12 cellular contexts compared by ENCODE assay signal in the genomic region with DNA sequence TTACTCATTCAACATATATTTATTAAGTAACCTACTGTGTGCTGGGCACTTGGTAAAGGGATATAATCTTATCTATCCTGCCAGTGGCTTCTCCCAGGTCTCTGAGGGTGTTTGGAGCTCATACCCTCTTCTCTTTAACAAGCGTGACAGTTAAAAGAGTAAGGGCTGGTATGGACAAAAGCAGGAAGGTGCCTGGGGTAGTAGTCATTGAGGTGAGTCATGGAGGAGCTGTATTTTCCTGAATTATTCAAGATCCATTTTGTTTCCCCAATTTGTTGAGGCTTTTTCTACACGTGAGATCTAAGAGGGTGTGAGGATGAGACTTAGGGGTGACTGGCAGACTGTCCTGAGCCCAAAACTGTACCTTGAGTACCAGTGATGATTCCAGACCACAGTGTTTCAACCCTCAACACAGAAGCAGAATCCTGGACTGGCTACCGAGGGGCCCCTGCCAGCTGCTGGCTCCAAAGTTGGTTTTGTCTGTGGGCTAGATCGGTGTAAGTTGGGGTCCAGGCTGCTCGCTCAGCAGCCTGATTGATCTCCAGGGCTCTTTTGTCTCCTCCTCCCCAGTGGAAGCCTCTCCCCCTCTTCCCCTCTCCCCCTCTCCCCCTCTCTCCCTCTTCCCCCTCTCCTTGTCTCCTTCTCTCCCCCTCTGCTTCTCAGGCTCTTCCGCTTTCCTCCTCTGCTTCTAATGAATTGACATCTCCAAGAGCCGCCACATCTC. TPM values are rescaled to one million over a fixed set of nuclear protein-coding genes. Genes with fewer than 3 reads are reported as not detected.
DNase-seq lines count a peak whose midpoint lies in the region; ATAC-seq and TF ChIP-seq lines count a peak whose summit lies in the region.
"Had no signal": no experiment of that assay in that cellular context is flagged by ENCODE, and none has a peak within 500 bp of the region (broad histone marks: within the 10 kb centered on the region; RNA-seq: fewer than 3 reads in every experiment).

A gene with protein sequence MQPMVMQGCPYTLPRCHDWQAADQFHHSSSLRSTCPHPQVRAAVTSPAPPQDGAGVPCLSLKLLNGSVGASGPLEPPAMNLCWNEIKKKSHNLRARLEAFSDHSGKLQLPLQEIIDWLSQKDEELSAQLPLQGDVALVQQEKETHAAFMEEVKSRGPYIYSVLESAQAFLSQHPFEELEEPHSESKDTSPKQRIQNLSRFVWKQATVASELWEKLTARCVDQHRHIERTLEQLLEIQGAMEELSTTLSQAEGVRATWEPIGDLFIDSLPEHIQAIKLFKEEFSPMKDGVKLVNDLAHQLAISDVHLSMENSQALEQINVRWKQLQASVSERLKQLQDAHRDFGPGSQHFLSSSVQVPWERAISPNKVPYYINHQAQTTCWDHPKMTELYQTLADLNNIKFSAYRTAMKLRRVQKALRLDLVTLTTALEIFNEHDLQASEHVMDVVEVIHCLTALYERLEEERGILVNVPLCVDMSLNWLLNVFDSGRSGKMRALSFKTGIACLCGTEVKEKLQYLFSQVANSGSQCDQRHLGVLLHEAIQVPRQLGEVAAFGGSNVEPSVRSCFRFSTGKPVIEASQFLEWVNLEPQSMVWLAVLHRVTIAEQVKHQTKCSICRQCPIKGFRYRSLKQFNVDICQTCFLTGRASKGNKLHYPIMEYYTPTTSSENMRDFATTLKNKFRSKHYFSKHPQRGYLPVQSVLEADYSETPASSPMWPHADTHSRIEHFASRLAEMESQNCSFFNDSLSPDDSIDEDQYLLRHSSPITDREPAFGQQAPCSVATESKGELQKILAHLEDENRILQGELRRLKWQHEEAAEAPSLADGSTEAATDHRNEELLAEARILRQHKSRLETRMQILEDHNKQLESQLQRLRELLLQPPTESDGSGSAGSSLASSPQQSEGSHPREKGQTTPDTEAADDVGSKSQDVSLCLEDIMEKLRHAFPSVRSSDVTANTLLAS (plus strand): TSS at position 671 of the 724 bp plus-strand sequence. CDS start 11,862 bp downstream, outside the sequence.

- POLR2A ChIA-PET in naive thymus-derived CD4-positive, alpha-beta T cell (lab: Charles Lee), result no interaction called here

- peak within 1 kb of the TSS in 5 of 9 donors; percentile 19 to 75 (median 71) for H3K27ac Mint-ChIP-seq in naive thymus-derived CD4-positive, alpha-beta T cell
- H3K27ac Mint-ChIP-seq in stimulated activated naive B cell treated with anti-CD40 and anti-IgM and Interleukin-4, amounts not matched to agents 10 μg/mL and 1 μg/mL and 100 μg/mL, for 72 hours, result no peak within 1 kb of the TSS
- H3K27ac Mint-ChIP-seq: activated CD8-positive, alpha-beta T cell treated with anti-CD3 and anti-CD28 coated beads, Interleukin-2, amount 10 ng/mL, durations not matched to agents 7 days and 5 days had no signal

- intact Hi-C loops in naive thymus-derived CD4-positive, alpha-beta T cell (cut with micrococcal nuclease), result no loop called here

- H3K9me3 Mint-ChIP-seq in naive thymus-derived CD4-positive, alpha-beta T cell, result no peaks in the 10 kb centered on the region
- H3K9me3 Mint-ChIP-seq in stimulated activated naive B cell treated with anti-CD40 and anti-IgM and Interleukin-4, amounts not matched to agents 10 μg/mL and 1 μg/mL and 100 μg/mL, for 72 hours, result no peaks in the 10 kb centered on the region

- no peaks in the 10 kb centered on the region for H3K36me3 Mint-ChIP-seq in naive thymus-derived CD4-positive, alpha-beta T cell
- H3K36me3 Mint-ChIP-seq in stimulated activated naive B cell treated with anti-CD40 and anti-IgM and Interleukin-4, amounts not matched to agents 10 μg/mL and 1 μg/mL and 100 μg/mL, for 72 hours, result no peaks in the 10 kb centered on the region

- H3K27me3 ChIP-seq in naive thymus-derived CD4-positive, alpha-beta T cell (ENCODE audit: control insufficient read depth in 2 of 2, insufficient read depth in 2 of 2, low read length in 2 of 2), result no peaks in the 10 kb centered on the region

- H3K27ac ChIP-seq in naive thymus-derived CD4-positive, alpha-beta T cell (ENCODE audit: low read depth, low read length), result no peak within 1 kb of the TSS
- H3K27ac ChIP-seq: epithelial cell of prostate, neutrophil had no signal

- H3K4me1 Mint-ChIP-seq in naive thymus-derived CD4-positive, alpha-beta T cell, result peaks cover 0 to 44% (median 29%) of the 10 kb centered on the region in 7 donors
- H3K4me1 Mint-ChIP-seq in stimulated activated naive B cell treated with anti-CD40 and anti-IgM and Interleukin-4, amounts not matched to agents 10 μg/mL and 1 μg/mL and 100 μg/mL, for 72 hours, result peaks cover 0 to 3% of the 10 kb centered on the region in 2 donors

- peaks cover 0 to 3% (median 0%) of the 10 kb centered on the region in 5 donors for H3K27me3 Mint-ChIP-seq in naive thymus-derived CD4-positive, alpha-beta T cell
- peaks cover 0 to 4% of the 10 kb centered on the region in 2 donors for H3K27me3 Mint-ChIP-seq in stimulated activated naive B cell treated with anti-CD40 and anti-IgM and Interleukin-4, amounts not matched to agents 10 μg/mL and 1 μg/mL and 100 μg/mL, for 72 hours

- H3K4me3 Mint-ChIP-seq in naive thymus-derived CD4-positive, alpha-beta T cell, result peak within 1 kb of the TSS in 5 of 10 donors; percentile 14 to 59 (median 47)
- H3K4me3 Mint-ChIP-seq in stimulated activated naive B cell treated with anti-CD40 and anti-IgM and Interleukin-4, amounts not matched to agents 10 μg/mL and 1 μg/mL and 100 μg/mL, for 72 hours, result no peak within 1 kb of the TSS
- H3K4me3 Mint-ChIP-seq: activated CD8-positive, alpha-beta T cell treated with anti-CD3 and anti-CD28 coated beads, Interleukin-2, amount 10 ng/mL, durations not matched to agents 7 days and 5 days had no signal

- DNase-seq in AG10803 (ENCODE audit: low read depth), result no peak
- DNase-seq in HT1080 (ENCODE audit: low read depth), result peak; percentile 59
- DNase-seq in choroid plexus epithelial cell (ENCODE audit: low read depth), result no peak
- DNase-seq in naive thymus-derived CD4-positive, alpha-beta T cell, result no peak
- no peak for DNase-seq in NOMO-1 treated with DMSO at 0.1 percent for 48 hours (lab: John Stamatoyannopoulos, UW; ENCODE audit: unreplicated experiment)
- DNase-seq in stimulated activated naive B cell treated with anti-CD40 and anti-IgM and Interleukin-4, amounts not matched to agents 10 μg/mL and 1 μg/mL and 100 μg/mL, for 72 hours, result no peak
- DNase-seq: activated CD8-positive, alpha-beta T cell treated with anti-CD3 and anti-CD28 coated beads, Interleukin-2, amount 10 ng/mL, durations not matched to agents 7 days and 5 days; MV-4-11 had no signal

- TF ChIP-seq CTCF in AG10803 (conservative IDR thresholded peaks at IDR 0.05; ENCODE audit: low read length) (no peak), choroid plexus epithelial cell (conservative IDR thresholded peaks at IDR 0.05; ENCODE audit: low read depth, low read length) (no peak)

- CTCF ChIA-PET in naive thymus-derived CD4-positive, alpha-beta T cell (lab: Charles Lee), result no interaction called here

- H3K9me3 ChIP-seq in naive thymus-derived CD4-positive, alpha-beta T cell (ENCODE audit: control insufficient read depth in 2 of 3, low read length in 3 of 3), result no peaks in the 10 kb centered on the region
- H3K9me3 ChIP-seq: neutrophil had no signal

- H3K4me1 ChIP-seq in naive thymus-derived CD4-positive, alpha-beta T cell (ENCODE audit: control insufficient read depth in 2 of 2, insufficient read depth in 2 of 2, low read length in 2 of 2), result no peaks in the 10 kb centered on the region

- ATAC-seq in naive thymus-derived CD4-positive, alpha-beta T cell, result no peak
- no peak for ATAC-seq in stimulated activated naive B cell treated with anti-CD40 and anti-IgM and Interleukin-4, amounts not matched to agents 10 μg/mL and 1 μg/mL and 100 μg/mL, for 72 hours (replicated peaks)
- ATAC-seq in GM21619 (IDR thresholded peaks at IDR 0.05; ENCODE audit: unreplicated experiment) (no peak), GM21526 (IDR thresholded peaks at IDR 0.05; ENCODE audit: low FRiP score, unreplicated experiment) (no peak)
- ATAC-seq: activated CD8-positive, alpha-beta T cell treated with anti-CD3 and anti-CD28 coated beads, Interleukin-2, amount 10 ng/mL, durations not matched to agents 7 days and 5 days had no signal

- no peaks in the 10 kb centered on the region for H3K36me3 ChIP-seq in naive thymus-derived CD4-positive, alpha-beta T cell (ENCODE audit: control insufficient read depth in 2 of 3, insufficient read depth in 3 of 3, low read length in 3 of 3)
- H3K36me3 ChIP-seq: neutrophil had no signal

- H3K4me3 ChIP-seq in AG10803 (ENCODE audit: low read length) (peak within 1 kb of the TSS; percentile 22), choroid plexus epithelial cell (ENCODE audit: low read depth, low read length) (peak within 1 kb of the TSS; percentile 29)
- no peak within 1 kb of the TSS for H3K4me3 ChIP-seq in naive thymus-derived CD4-positive, alpha-beta T cell (ENCODE audit: low read length)

RNA-seq across cellular contexts. Expression of the gene that starts here (rescaled TPM):
- 7.2 TPM in 2 replicates for total RNA-seq in HT1080 (2014; rRNA removed; shearing (Covaris generic))
- 6.7 and 7.9 TPM in 2 replicates for polyA plus RNA-seq in HT1080 (2015; cell fraction: cytosol; rRNA removed)
- polyA plus RNA-seq in HT1080 (2015; cell fraction: nucleus; rRNA removed), result 23.6 and 24.3 TPM in 2 replicates
- under 1 TPM in 2 of 5 experiments, not detected in 3; 0.08 to 0.58 TPM for total RNA-seq in naive thymus-derived CD4-positive, alpha-beta T cell
- not detected for polyA plus RNA-seq in naive thymus-derived CD4-positive, alpha-beta T cell
